1 cellular context compared by ENCODE assay signal in genomic region chr2:170369894-170370293, GRCh38.
A peak's percentile ranks its signal among the peaks of the same experiment; 100 is the strongest.
TF ChIP-seq lines count a peak whose summit lies in the region.

No MANE protein-coding gene starts in this region.

TF ChIP-seq in HepG2, 621 proteins besides CTCF, POLR2A, EP300 and RAD21 (continued from another document):
- TF ChIP-seq SMC3 (IDR thresholded peaks at IDR 0.05; ENCODE audit: low read length) = peak; percentile 37; the same call in 1 of the 2 replicates
- TF ChIP-seq TMF1 (CRISPR knock-in tag; IDR thresholded peaks at IDR 0.05; ENCODE audit: low read depth) = no peak
- no peak for TF ChIP-seq ZNF317 (CRISPR knock-in tag; IDR thresholded peaks at IDR 0.05)
TF ChIP-seq in HepG2: peak in this region for 4.
